ENCODE assay signal across 1 cellular context in the genomic region with DNA sequence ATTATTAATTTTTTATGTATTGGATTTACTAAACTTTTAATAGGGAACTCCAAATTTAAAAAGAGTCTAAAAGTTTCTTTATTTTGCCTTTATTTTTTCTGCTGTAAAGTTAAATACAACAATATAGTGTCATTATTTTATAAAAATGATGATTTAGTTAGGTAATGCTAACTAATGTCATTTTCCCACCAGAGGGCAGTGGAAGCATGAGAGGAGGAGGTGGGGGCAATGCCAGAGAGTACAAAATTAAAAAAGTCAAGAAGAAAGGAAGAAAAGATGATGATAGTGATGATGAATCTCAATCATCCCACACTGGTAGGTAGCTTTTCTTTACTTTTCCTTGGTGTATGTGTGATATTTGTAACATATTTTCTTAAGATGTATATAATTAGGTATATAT.
TF ChIP-seq lines count a peak whose summit lies in the region.

No MANE protein-coding gene starts in this region.

TF ChIP-seq in H1, 55 proteins besides CTCF, POLR2A, EP300 and RAD21 (continued from another document):
- TF ChIP-seq, protein P1, sequence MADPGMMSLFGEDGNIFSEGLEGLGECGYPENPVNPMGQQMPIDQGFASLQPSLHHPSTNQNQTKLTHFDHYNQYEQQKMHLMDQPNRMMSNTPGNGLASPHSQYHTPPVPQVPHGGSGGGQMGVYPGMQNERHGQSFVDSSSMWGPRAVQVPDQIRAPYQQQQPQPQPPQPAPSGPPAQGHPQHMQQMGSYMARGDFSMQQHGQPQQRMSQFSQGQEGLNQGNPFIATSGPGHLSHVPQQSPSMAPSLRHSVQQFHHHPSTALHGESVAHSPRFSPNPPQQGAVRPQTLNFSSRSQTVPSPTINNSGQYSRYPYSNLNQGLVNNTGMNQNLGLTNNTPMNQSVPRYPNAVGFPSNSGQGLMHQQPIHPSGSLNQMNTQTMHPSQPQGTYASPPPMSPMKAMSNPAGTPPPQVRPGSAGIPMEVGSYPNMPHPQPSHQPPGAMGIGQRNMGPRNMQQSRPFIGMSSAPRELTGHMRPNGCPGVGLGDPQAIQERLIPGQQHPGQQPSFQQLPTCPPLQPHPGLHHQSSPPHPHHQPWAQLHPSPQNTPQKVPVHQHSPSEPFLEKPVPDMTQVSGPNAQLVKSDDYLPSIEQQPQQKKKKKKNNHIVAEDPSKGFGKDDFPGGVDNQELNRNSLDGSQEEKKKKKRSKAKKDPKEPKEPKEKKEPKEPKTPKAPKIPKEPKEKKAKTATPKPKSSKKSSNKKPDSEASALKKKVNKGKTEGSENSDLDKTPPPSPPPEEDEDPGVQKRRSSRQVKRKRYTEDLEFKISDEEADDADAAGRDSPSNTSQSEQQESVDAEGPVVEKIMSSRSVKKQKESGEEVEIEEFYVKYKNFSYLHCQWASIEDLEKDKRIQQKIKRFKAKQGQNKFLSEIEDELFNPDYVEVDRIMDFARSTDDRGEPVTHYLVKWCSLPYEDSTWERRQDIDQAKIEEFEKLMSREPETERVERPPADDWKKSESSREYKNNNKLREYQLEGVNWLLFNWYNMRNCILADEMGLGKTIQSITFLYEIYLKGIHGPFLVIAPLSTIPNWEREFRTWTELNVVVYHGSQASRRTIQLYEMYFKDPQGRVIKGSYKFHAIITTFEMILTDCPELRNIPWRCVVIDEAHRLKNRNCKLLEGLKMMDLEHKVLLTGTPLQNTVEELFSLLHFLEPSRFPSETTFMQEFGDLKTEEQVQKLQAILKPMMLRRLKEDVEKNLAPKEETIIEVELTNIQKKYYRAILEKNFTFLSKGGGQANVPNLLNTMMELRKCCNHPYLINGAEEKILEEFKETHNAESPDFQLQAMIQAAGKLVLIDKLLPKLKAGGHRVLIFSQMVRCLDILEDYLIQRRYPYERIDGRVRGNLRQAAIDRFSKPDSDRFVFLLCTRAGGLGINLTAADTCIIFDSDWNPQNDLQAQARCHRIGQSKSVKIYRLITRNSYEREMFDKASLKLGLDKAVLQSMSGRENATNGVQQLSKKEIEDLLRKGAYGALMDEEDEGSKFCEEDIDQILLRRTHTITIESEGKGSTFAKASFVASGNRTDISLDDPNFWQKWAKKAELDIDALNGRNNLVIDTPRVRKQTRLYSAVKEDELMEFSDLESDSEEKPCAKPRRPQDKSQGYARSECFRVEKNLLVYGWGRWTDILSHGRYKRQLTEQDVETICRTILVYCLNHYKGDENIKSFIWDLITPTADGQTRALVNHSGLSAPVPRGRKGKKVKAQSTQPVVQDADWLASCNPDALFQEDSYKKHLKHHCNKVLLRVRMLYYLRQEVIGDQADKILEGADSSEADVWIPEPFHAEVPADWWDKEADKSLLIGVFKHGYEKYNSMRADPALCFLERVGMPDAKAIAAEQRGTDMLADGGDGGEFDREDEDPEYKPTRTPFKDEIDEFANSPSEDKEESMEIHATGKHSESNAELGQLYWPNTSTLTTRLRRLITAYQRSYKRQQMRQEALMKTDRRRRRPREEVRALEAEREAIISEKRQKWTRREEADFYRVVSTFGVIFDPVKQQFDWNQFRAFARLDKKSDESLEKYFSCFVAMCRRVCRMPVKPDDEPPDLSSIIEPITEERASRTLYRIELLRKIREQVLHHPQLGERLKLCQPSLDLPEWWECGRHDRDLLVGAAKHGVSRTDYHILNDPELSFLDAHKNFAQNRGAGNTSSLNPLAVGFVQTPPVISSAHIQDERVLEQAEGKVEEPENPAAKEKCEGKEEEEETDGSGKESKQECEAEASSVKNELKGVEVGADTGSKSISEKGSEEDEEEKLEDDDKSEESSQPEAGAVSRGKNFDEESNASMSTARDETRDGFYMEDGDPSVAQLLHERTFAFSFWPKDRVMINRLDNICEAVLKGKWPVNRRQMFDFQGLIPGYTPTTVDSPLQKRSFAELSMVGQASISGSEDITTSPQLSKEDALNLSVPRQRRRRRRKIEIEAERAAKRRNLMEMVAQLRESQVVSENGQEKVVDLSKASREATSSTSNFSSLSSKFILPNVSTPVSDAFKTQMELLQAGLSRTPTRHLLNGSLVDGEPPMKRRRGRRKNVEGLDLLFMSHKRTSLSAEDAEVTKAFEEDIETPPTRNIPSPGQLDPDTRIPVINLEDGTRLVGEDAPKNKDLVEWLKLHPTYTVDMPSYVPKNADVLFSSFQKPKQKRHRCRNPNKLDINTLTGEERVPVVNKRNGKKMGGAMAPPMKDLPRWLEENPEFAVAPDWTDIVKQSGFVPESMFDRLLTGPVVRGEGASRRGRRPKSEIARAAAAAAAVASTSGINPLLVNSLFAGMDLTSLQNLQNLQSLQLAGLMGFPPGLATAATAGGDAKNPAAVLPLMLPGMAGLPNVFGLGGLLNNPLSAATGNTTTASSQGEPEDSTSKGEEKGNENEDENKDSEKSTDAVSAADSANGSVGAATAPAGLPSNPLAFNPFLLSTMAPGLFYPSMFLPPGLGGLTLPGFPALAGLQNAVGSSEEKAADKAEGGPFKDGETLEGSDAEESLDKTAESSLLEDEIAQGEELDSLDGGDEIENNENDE (IDR thresholded peaks at IDR 0.05; ENCODE audit: insufficient replicate concordance, low read length): no peak
- TF ChIP-seq TBP (IDR thresholded peaks at IDR 0.05; ENCODE audit: low read depth, low read length): no peak
